Comparison of ENCODE assay signal across 27 cellular contexts in genomic region chr3:59432676-59433075, GRCh38.
DNase-seq lines count a peak whose midpoint lies in the region; ATAC-seq, FAIRE-seq and TF ChIP-seq lines count a peak whose summit lies in the region.
"Had no signal": no experiment of that assay in that cellular context is flagged by ENCODE, and none has a peak within 500 bp of the region (broad histone marks: within the 10 kb centered on the region; RNA-seq: fewer than 3 reads in every experiment).

No MANE protein-coding gene starts in this region.

- DNase-seq in AG10803 (ENCODE audit: low read depth) (peak; percentile 55), M059J (ENCODE audit: low read depth) (peak; percentile 63), bronchial epithelial cell (ENCODE audit: low read depth) (peak; percentile 89), keratinocyte (ENCODE audit: low read depth, low spot score) (no peak), left colon (no peak), RKO (ENCODE audit: low spot score) (no peak)
- DNase-seq: activated CD4-positive, alpha-beta T cell treated with anti-CD3 and anti-CD28 coated beads, Interleukin-2, amount 50 U/mL, for 4 hours; activated CD4-positive, CD25-positive, alpha-beta regulatory T cell; activated CD8-positive, alpha-beta memory T cell treated with anti-CD3 and anti-CD28 coated beads, Interleukin-2, amount 10 ng/mL, durations not matched to agents 7 days and 5 days; activated T-cell treated with anti-CD3 and anti-CD28 coated beads, Interleukin-2, amount 50 U/mL, for 48 hours; dorsolateral prefrontal cortex; GDM1; left lung; naive B cell; NCI-H1092; NCI-H1694 treated with DMSO at 0.1 percent for 48 hours; NCI-H510A; right lobe of liver; SK-N-SH; stimulated activated CD4-positive, alpha-beta T cell treated with anti-CD3 and anti-CD28 coated beads, Interleukin-4, amount 100 ng/mL, for 24 hours; tibial artery had no signal

- no peak for FAIRE-seq in bronchial epithelial cell (lab: Jason Lieb, UNC)
- FAIRE-seq in keratinocyte (lab: Jason Lieb, UNC) = peak; percentile 32
- FAIRE-seq: A549, endometrium had no signal

- H3K9me3 ChIP-seq in keratinocyte (ENCODE audit: control insufficient read depth, low read depth, low read length) = no peaks in the 10 kb centered on the region
- H3K9me3 ChIP-seq: A549, neutrophil, right lobe of liver, SK-N-SH, tibial artery had no signal

- no peak overlapping the region for H3K4me2 ChIP-seq in keratinocyte (ENCODE audit: control insufficient read depth, extremely low read depth, insufficient read depth, low read depth, low read length)
- H3K4me2 ChIP-seq: A549, SK-N-SH had no signal

- peaks cover 3% of the 10 kb centered on the region for H3K4me1 ChIP-seq in keratinocyte (ENCODE audit: control insufficient read depth, extremely low read depth, insufficient read depth, low read length)
- H3K4me1 ChIP-seq: A549, right lobe of liver, tibial artery had no signal

- no peak overlapping the region for H2AFZ ChIP-seq in keratinocyte (ENCODE audit: control insufficient read depth, low read length)

- no peaks in the 10 kb centered on the region for H4K20me1 ChIP-seq in keratinocyte (ENCODE audit: control insufficient read depth, extremely low read depth, insufficient read depth, low read length)

- intact Hi-C loops in left colon (cut with DNase I, micrococcal nuclease) = no loop called here

- H3K27me3 ChIP-seq in bronchial epithelial cell (ENCODE audit: control insufficient read depth, insufficient read depth, low read length) = no peaks in the 10 kb centered on the region
- no peaks in the 10 kb centered on the region for H3K27me3 ChIP-seq in keratinocyte (ENCODE audit: control insufficient read depth, extremely low read depth, insufficient read depth, low read length)
- H3K27me3 ChIP-seq: left lung, right lobe of liver, tibial artery had no signal

- H3K27ac ChIP-seq in keratinocyte (ENCODE audit: control insufficient read depth, insufficient read depth, low read length) = no peak overlapping the region
- H3K27ac ChIP-seq: A549, dorsolateral prefrontal cortex, left lung, neutrophil, right lobe of liver, tibial artery had no signal

- H3K79me2 ChIP-seq in keratinocyte (ENCODE audit: control insufficient read depth, insufficient read depth, low read length) = no peaks in the 10 kb centered on the region

- H3K9me1 ChIP-seq in keratinocyte (ENCODE audit: control insufficient read depth, extremely low read depth, insufficient read depth, low read length) = no peaks in the 10 kb centered on the region

- H3K36me3 ChIP-seq in bronchial epithelial cell (ENCODE audit: control insufficient read depth, insufficient read depth, low read length) (no peaks in the 10 kb centered on the region), keratinocyte (ENCODE audit: control insufficient read depth in 2 of 2, extremely low read depth in 1 of 2, insufficient read depth in 2 of 2, low read length in 2 of 2) (no peaks in the 10 kb centered on the region)
- H3K36me3 ChIP-seq: left lung, neutrophil, right lobe of liver, tibial artery had no signal

- no peak overlapping the region for H3K9ac ChIP-seq in keratinocyte (ENCODE audit: control insufficient read depth, extremely low read depth, insufficient read depth, low read length)
- H3K9ac ChIP-seq: SK-N-SH had no signal

- ATAC-seq in GM18907 (IDR thresholded peaks at IDR 0.05; ENCODE audit: unreplicated experiment) (no peak), left colon (no peak), HG02610 (IDR thresholded peaks at IDR 0.05; ENCODE audit: unreplicated experiment) (no peak)
- ATAC-seq: A549; activated CD8-positive, alpha-beta memory T cell treated with anti-CD3 and anti-CD28 coated beads, Interleukin-2, amount 10 ng/mL, durations not matched to agents 7 days and 5 days; left lung; right lobe of liver; Right ventricle myocardium inferior had no signal

- dilution Hi-C loops in keratinocyte (cut with MboI; ENCODE audit: extremely low pct_ligation_motif_present, low sequenced_read_pairs) = no loop called here

- no peak overlapping the region for H3K4me3 ChIP-seq in AG10803 (ENCODE audit: low read length)
- H3K4me3 ChIP-seq in bronchial epithelial cell (ENCODE audit: low read depth, low read length) = no peak overlapping the region
- no peak overlapping the region for H3K4me3 ChIP-seq in keratinocyte (ENCODE audit: control insufficient read depth in 2 of 3, extremely low read depth in 1 of 3, insufficient read depth in 2 of 3, low read depth in 1 of 3, low read length in 3 of 3)
- H3K4me3 ChIP-seq: A549, dorsolateral prefrontal cortex, left lung, right lobe of liver, tibial artery had no signal

- TF ChIP-seq CTCF in AG10803 (conservative IDR thresholded peaks at IDR 0.05; ENCODE audit: low read length) (no peak), bronchial epithelial cell (IDR thresholded peaks at IDR 0.05; ENCODE audit: insufficient read depth, low read length, severe bottlenecking) (no peak), keratinocyte (optimal IDR thresholded peaks at IDR 0.05 in 1 of 3, IDR thresholded peaks at IDR 0.05 in 1 of 3, conservative IDR thresholded peaks at IDR 0.05 in 1 of 3; ENCODE audit: extremely low read depth in 1 of 3, insufficient read depth in 2 of 3, low read length in 3 of 3) (no peak)

Comparison
In these comparisons a context has a peak if more than half of its experiments do, and no peak if none do; other contexts are left out.
1. DNase-seq: peak in AG10803 (single experiment), M059J (single experiment) and bronchial epithelial cell (single experiment); none in keratinocyte (single experiment), left colon (0 of 2) and RKO (single experiment).